34 cellular contexts compared by ENCODE assay signal in the genomic region with DNA sequence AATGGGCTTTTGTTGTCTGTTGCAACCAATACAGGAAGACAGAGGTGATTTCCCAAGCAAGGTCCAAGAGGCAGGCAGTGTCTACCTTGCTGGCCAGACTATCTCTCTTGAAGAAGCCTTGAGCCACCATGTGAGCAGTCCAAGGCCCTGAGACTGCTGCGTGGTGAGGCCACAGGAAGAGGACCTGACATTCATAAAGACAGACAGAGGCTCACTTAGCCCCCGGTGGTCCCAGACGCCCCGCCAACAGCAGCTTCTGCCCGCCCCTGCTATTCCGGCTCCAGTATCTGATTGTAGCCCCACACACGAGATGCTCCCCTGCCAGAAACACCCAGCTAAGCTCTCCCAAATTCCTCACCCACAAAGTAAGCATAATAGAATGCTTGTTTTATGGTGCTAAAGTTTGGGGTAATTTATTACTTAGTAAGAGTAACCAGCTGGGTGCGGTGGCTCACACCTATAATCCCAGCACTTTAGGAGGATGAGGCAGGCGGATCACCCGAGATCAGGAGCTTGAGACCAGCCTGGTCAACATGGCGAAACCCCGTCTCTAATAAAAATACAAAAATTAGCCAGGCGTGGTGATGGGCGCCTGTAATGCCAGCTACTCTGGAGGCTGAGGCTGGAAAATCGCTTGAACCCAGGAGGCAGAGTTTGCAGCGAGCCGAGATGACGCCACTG.
"Had no signal": no experiment of that assay in that cellular context is flagged by ENCODE, and none has a peak within 500 bp of the region (broad histone marks: within the 10 kb centered on the region; RNA-seq: fewer than 3 reads in every experiment).

No MANE protein-coding gene starts in this region.

- H3K9me3 ChIP-seq: adrenal gland, lower lobe of right lung, neutrophil, pancreas, psoas muscle, stomach, thyroid gland, upper lobe of left lung, vagina had no signal

- H3K4me1 ChIP-seq: adrenal gland, gastroesophageal sphincter, lower lobe of right lung, pancreas, psoas muscle, stomach, upper lobe of left lung, vagina had no signal

- H3K4me3 ChIP-seq: adrenal gland, cardiac muscle cell, coronary artery, dorsolateral prefrontal cortex, gastroesophageal sphincter, lower lobe of right lung, pancreas, psoas muscle, smooth muscle cell, stomach, thyroid gland, upper lobe of left lung, vagina had no signal

- H3K36me3 ChIP-seq: adrenal gland, cardiac muscle cell, gastroesophageal sphincter, lower lobe of right lung, neutrophil, pancreas, stomach, thyroid gland, upper lobe of left lung, vagina had no signal

- H3K27me3 ChIP-seq: adrenal gland, cardiac muscle cell, pancreas, thyroid gland, upper lobe of left lung, vagina had no signal

- DNase-seq: activated CD4-positive, alpha-beta T cell treated with anti-CD3 and anti-CD28 coated beads for 48 hours; activated CD4-positive, alpha-beta T cell treated with anti-CD3 and anti-CD28 coated beads, Interleukin-2, amount 50 U/mL, for 48 hours; activated CD8-positive, alpha-beta memory T cell treated with anti-CD3 and anti-CD28 coated beads for 24 hours; activated effector memory CD4-positive, alpha-beta T cell treated with anti-CD3 and anti-CD28 coated beads, Interleukin-2, amount 50 U/mL, for 16 hours; activated naive CD4-positive, alpha-beta T cell treated with anti-CD3 and anti-CD28 coated beads for 36 hours; activated naive CD8-positive, alpha-beta T cell treated with anti-CD3 and anti-CD28 coated beads for 36 hours; effector memory CD8-positive, alpha-beta T cell; erythroblast; head of caudate nucleus; hippocampal formation; immature natural killer cell; kidney; lower lobe of right lung; mesendoderm; natural killer cell; pancreas; psoas muscle; stimulated activated CD4-positive, alpha-beta T cell treated with anti-CD3 and anti-CD28 coated beads, Interleukin-15, amount 100 ng/mL, for 24 hours; stimulated activated CD4-positive, alpha-beta T cell treated with anti-CD3 and anti-CD28 coated beads, Interleukin-2, amount 100 ng/mL, for 24 hours; stimulated activated naive B cell treated with anti-CD40 and anti-IgM and Interleukin-4, amounts not matched to agents 10 μg/mL and 1 μg/mL and 100 μg/mL, for 72 hours; stomach; T-helper 9 cell; upper lobe of left lung had no signal

- H3K27ac ChIP-seq: adrenal gland, cardiac muscle cell, coronary artery, dorsolateral prefrontal cortex, gastroesophageal sphincter, lower lobe of right lung, neutrophil, pancreas, psoas muscle, stomach, thyroid gland, upper lobe of left lung, vagina, VCaP had no signal

- H3K4me2 ChIP-seq: smooth muscle cell had no signal

- ATAC-seq: activated CD4-positive, CD25-positive, alpha-beta regulatory T cell treated with anti-CD3 and anti-CD28 coated beads, Interleukin-2, amount 50 U/mL, for 24 hours; effector memory CD8-positive, alpha-beta T cell; gastroesophageal sphincter; lower lobe of right lung; natural killer cell; stimulated activated naive B cell treated with anti-CD40 and anti-IgM and Interleukin-4, amounts not matched to agents 10 μg/mL and 1 μg/mL and 100 μg/mL, for 72 hours had no signal
